ENCODE assay signal across 17 cellular contexts in the genomic region with DNA sequence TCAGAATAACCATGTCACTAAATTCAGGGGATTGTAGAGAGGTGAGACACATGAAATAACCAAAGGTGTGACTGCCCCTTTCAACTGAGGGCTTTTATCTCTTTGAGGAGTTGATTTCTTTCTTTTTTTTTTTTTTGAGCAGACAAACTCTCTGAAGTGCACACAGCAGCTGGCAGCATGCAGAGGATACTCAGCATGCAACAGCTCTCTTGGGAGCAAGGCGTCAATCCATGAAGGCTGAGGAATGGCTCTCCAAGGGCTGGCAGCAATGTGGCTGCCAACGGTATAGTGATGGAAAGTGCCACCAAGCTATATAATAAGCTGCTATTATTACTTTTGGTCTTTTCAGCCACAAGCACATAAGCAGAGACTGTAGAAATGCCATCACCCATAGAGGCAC.
DNase-seq lines count a peak whose midpoint lies in the region; ATAC-seq and TF ChIP-seq lines count a peak whose summit lies in the region.
"Had no signal": no experiment of that assay in that cellular context is flagged by ENCODE, and none has a peak within 500 bp of the region (broad histone marks: within the 10 kb centered on the region; RNA-seq: fewer than 3 reads in every experiment).

No MANE protein-coding gene starts in this region.

- H3K4me2 ChIP-seq in IMR-90 (ENCODE audit: low read depth, low read length), result no peak overlapping the region
- H3K4me2 ChIP-seq: A549, PC-9 had no signal

- H3K36me3 ChIP-seq in IMR-90 (ENCODE audit: control insufficient read depth, insufficient read depth, low read length), result no peaks in the 10 kb centered on the region

- no peak overlapping the region; the same call in 1 of the 2 replicates for H2BK120ac ChIP-seq in IMR-90 (ENCODE audit: low read depth, low read length)

- no peak overlapping the region for H3K9ac ChIP-seq in IMR-90 (ENCODE audit: low read depth, low read length)

- no peaks in the 10 kb centered on the region for H3K9me3 ChIP-seq in IMR-90 (ENCODE audit: control insufficient read depth, insufficient read depth, low read length)
- H3K9me3 ChIP-seq: A549 had no signal

- in situ Hi-C loops in IMR-90 (cut with MboI; ENCODE audit: low sequenced_read_pairs), result loop anchor here (25.0 kb wide), 3 partner anchors 737 to 1387 kb away; a partner anchor contains a TSS

- dilution Hi-C loops in IMR-90 (cut with HindIII; ENCODE audit: low sequenced_read_pairs, unreplicated experiment), result no loop called here

- no peak for TF ChIP-seq POLR2A in IMR-90 (IDR thresholded peaks at IDR 0.05; ENCODE audit: low read depth, low read length)

- no peak overlapping the region for H3K14ac ChIP-seq in IMR-90 (replicated peaks; ENCODE audit: low read depth, low read length)

- H4K91ac ChIP-seq in IMR-90 (ENCODE audit: insufficient read depth, low read depth, low read length), result no peak overlapping the region

- no peak overlapping the region for H2BK5ac ChIP-seq in IMR-90 (ENCODE audit: low read depth, low read length, poor library complexity, severe bottlenecking)

- no peak overlapping the region for H4K5ac ChIP-seq in IMR-90 (ENCODE audit: low read depth, low read length)

- H3K4me3 ChIP-seq in IMR-90 (ENCODE audit: insufficient read depth, low read depth, low read length), result no peak overlapping the region
- H3K4me3 ChIP-seq: A549, PC-9 had no signal

- CTCF ChIA-PET in IMR-90 (lab: Yijun Ruan, JAX), result no interaction called here

- H3K18ac ChIP-seq in IMR-90 (ENCODE audit: low read depth, low read length), result no peak overlapping the region

- H3K79me1 ChIP-seq in IMR-90 (ENCODE audit: low read depth in 1 of 2, low read length in 2 of 2), result no peaks in the 10 kb centered on the region

- no peak for TF ChIP-seq RAD21 in IMR-90 (IDR thresholded peaks at IDR 0.05; ENCODE audit: low read length)

- WGBS in IMR-90 (ENCODE audit: extremely low coverage in 2 of 2, insufficient read length in 1 of 2), 2 experiments, result 100% methylated on average over 1 of the region's 2 CpGs; no CpG with 5 or more reads in 1 of the 2 experiments

- H3K27me3 ChIP-seq in IMR-90 (ENCODE audit: control insufficient read depth, insufficient read depth, low read length), result no peaks in the 10 kb centered on the region

- no TSS peak for BruUV-seq in IMR-90 (replicated peaks; lab: Mats Ljungman, UMichigan)

- H2BK15ac ChIP-seq in IMR-90 (ENCODE audit: low read depth, low read length), result no peak overlapping the region

- peak overlapping the region; percentile 21; the same call in 1 of the 2 replicates for H2AK5ac ChIP-seq in IMR-90 (ENCODE audit: low read depth, low read length)

- H4K20me1 ChIP-seq in IMR-90 (ENCODE audit: insufficient read depth, low read length), result no peaks in the 10 kb centered on the region

- ATAC-seq in IMR-90 (ENCODE audit: low read depth) (no peak), HG03457 (IDR thresholded peaks at IDR 0.05; ENCODE audit: unreplicated experiment) (no peak)
- ATAC-seq: A549 had no signal

- no peak overlapping the region for H3K23ac ChIP-seq in IMR-90 (ENCODE audit: low read depth, low read length)

- no peak overlapping the region for H2AFZ ChIP-seq in IMR-90 (replicated peaks; ENCODE audit: low read length, poor library complexity)
- H2AFZ ChIP-seq: PC-9 had no signal

- H2AK9ac ChIP-seq in IMR-90 (replicated peaks; ENCODE audit: low read depth, low read length, poor library complexity), result no peak overlapping the region

- TF ChIP-seq CTCF in IMR-90 (conservative IDR thresholded peaks at IDR 0.05; ENCODE audit: low read depth, low read length), result no peak

- intact Hi-C loops in IMR-90 (cut with micrococcal nuclease), result no loop called here

- H3K56ac ChIP-seq in IMR-90 (ENCODE audit: extremely low read depth, insufficient read depth, low read length), result no peak overlapping the region

- no peak overlapping the region for H4K8ac ChIP-seq in IMR-90 (ENCODE audit: low read depth in 2 of 2, low read length in 2 of 2)

- 0 out of 2 replicates have a peak overlapping the region, but pooled peaks have one; percentile 13 for H3K4ac ChIP-seq in IMR-90 (ENCODE audit: low read depth, low read length)

- H3K4me1 ChIP-seq in IMR-90 (ENCODE audit: control insufficient read depth, insufficient read depth, low read length), result peaks cover 11% of the 10 kb centered on the region

- peaks cover 6% of the 10 kb centered on the region; the same call in 1 of the 2 replicates for H3K9me1 ChIP-seq in IMR-90 (ENCODE audit: insufficient read depth, low read length)

- POLR2A ChIA-PET in IMR-90 (lab: Charles Lee; ENCODE audit: unreplicated experiment), result no interaction called here

- H3K27ac ChIP-seq in IMR-90 (ENCODE audit: insufficient read depth, low read length), result no peak overlapping the region
- H3K27ac ChIP-seq: A549, PC-9 had no signal

- DNase-seq in NCI-H1105 treated with DMSO at 0.1 percent for 48 hours (lab: John Stamatoyannopoulos, UW) (peak; percentile 8), NCI-H1105 (lab: John Stamatoyannopoulos, UW) (no peak), IMR-90 (no peak), NCI-H345 (lab: John Stamatoyannopoulos, UW) (peak; percentile 36), myocyte (ENCODE audit: low read depth) (peak; percentile 72), NCI-H226 (no peak)
- DNase-seq in activated CD8-positive, alpha-beta memory T cell treated with anti-CD3 and anti-CD28 coated beads for 24 hours, result no peak
- DNase-seq: C1 segment of cervical spinal cord, DMS153, H7, Karpas-422, MV-4-11, NCI-H1694, NCI-H526 treated with DMSO at 0.1 percent for 48 hours, PC-9 had no signal

- peak overlapping the region; percentile 42 for H2BK20ac ChIP-seq in IMR-90 (ENCODE audit: low read depth, low read length)

TF ChIP-seq in IMR-90, 13 proteins besides CTCF, POLR2A, EP300 and RAD21:
- no peak for TF ChIP-seq MAFK (IDR thresholded peaks at IDR 0.05; ENCODE audit: low read depth, low read length)
- TF ChIP-seq CHD1 (IDR thresholded peaks at IDR 0.05; ENCODE audit: low read depth, low read length), result no peak
- TF ChIP-seq NFE2L2 (IDR thresholded peaks at IDR 0.05; ENCODE audit: low read depth, low read length), result no peak
- TF ChIP-seq BHLHE40 (IDR thresholded peaks at IDR 0.05; ENCODE audit: low read depth, low read length), result no peak

Comparison
In these comparisons a context has a peak if more than half of its experiments do, and no peak if none do; other contexts are left out.
1. DNase-seq: peak in NCI-H1105 treated with DMSO at 0.1 percent for 48 hours (single experiment), NCI-H345 (single experiment) and myocyte (single experiment); none in NCI-H1105 (single experiment), IMR-90 (single experiment), NCI-H226 (single experiment) and activated CD8-positive, alpha-beta memory T cell treated with anti-CD3 and anti-CD28 coated beads for 24 hours (single experiment).